8 cellular contexts compared by ENCODE assay signal in the genomic region with DNA sequence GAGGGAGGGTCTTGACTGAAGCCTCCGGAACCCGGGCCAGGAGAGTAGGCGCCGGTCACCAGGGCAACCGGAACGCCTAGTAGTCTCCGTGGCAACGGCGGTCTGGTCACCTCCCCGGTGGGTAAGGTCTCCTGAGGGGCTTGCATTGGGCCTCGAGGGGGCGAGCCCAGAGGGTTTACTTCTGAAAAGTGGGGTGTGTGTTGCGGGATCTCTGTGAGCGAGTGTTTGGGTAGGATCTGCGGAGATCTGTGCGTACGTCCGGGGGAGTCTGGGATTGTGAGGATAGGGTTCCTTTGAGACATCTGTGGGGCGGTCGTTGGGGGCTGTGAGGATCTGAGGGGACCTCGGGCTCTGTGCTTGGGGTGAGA. TPM values are rescaled to one million over a fixed set of nuclear protein-coding genes. Genes with fewer than 3 reads are reported as not detected.
DNase-seq lines count a peak whose midpoint lies in the region; ATAC-seq and TF ChIP-seq lines count a peak whose summit lies in the region.

A gene with protein sequence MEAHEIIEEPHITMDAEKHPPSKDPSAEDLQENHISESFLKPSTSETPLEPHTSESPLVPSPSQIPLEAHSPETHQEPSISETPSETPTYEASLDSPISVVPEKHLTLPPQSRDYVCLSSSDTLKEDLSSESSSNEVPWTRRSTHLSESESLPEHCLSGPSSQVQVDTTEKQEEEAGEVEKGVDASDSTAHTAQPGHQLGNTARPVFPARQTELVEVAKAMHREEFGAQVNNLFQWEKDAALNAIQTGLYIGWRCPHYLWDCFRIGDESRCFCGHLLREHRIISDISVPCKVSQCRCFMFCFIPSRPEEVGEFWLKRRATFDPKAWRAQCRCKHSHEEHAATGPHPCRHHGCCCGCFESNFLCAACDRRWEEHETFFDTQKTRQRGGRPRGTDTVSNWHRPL (minus strand): TSS at position 17 of the 368 bp plus-strand sequence. CDS start 2,571 bp downstream, outside the sequence.

- CTCF ChIA-PET in AG04449 (lab: Yijun Ruan, JAX), result interaction anchor here (1.1 to 8.0 kb wide), 6 partner anchors 9 to 117 kb away, joined by 6 to 163 read pairs (median 63); a partner anchor contains a TSS

- peak within 1 kb of the TSS; percentile 84 for H3K4me2 ChIP-seq in neural cell (ENCODE audit: low read length)

- H3K9me3 Mint-ChIP-seq in endothelial cell (ENCODE audit: unreplicated experiment), result no peaks in the 10 kb centered on the region

- H3K9ac ChIP-seq in SK-N-MC (ENCODE audit: insufficient read length) (peak within 1 kb of the TSS; percentile 79), neural cell (ENCODE audit: low read length) (peak within 1 kb of the TSS; percentile 91)

- H3K36me3 ChIP-seq in SK-N-MC (ENCODE audit: insufficient read depth, low read length) (no peaks in the 10 kb centered on the region), neural cell (ENCODE audit: insufficient read depth, low read length) (no peaks in the 10 kb centered on the region)

- no peaks in the 10 kb centered on the region for H3K9me3 ChIP-seq in SK-N-MC (ENCODE audit: low read depth, low read length)
- no peaks in the 10 kb centered on the region for H3K9me3 ChIP-seq in neural cell (ENCODE audit: low read length)

- peak within 1 kb of the TSS; percentile 83 for H2AFZ ChIP-seq in neural cell (ENCODE audit: low read depth, low read length)

- no peak for TF ChIP-seq EP300 in neural cell (conservative IDR thresholded peaks at IDR 0.05; ENCODE audit: poor library complexity, severe bottlenecking)

- H3K27ac ChIP-seq in SK-N-MC, result no peak within 1 kb of the TSS
- peak within 1 kb of the TSS; percentile 61 for H3K27ac ChIP-seq in neural cell (ENCODE audit: low read length)

- H3K27me3 ChIP-seq in neural cell (ENCODE audit: insufficient read depth, low read depth, low read length), result no peaks in the 10 kb centered on the region

- POLR2A ChIA-PET in AG04449 (lab: Yijun Ruan, JAX), result no interaction called here

- ATAC-seq in HG03095 (IDR thresholded peaks at IDR 0.05; ENCODE audit: unreplicated experiment), result no peak

- H3K27ac Mint-ChIP-seq in endothelial cell (ENCODE audit: unreplicated experiment), result peak within 1 kb of the TSS; percentile 92

- DNase-seq in AG04449 (ENCODE audit: low read depth, low spot score), result no peak
- DNase-seq in GM20000 (ENCODE audit: low spot score), result peak; percentile 40
- no peak for DNase-seq in SK-N-MC (ENCODE audit: low read depth, low spot score)
- peak; percentile 60 for DNase-seq in endothelial cell (ENCODE audit: low spot score)
- no peak for DNase-seq in C1 segment of cervical spinal cord (lab: John Stamatoyannopoulos, UW)
- DNase-seq in D341Med (ENCODE audit: low spot score), result no peak

- H3K4me3 ChIP-seq in AG04449 (ENCODE audit: low read depth, low read length) (peak within 1 kb of the TSS; percentile 69), SK-N-MC (peak within 1 kb of the TSS; percentile 84), neural cell (ENCODE audit: low read length) (peak within 1 kb of the TSS; percentile 83)

- no peak for TF ChIP-seq RAD21 in neural cell (conservative IDR thresholded peaks at IDR 0.05)

- TF ChIP-seq CTCF in AG04449 (IDR thresholded peaks at IDR 0.05; ENCODE audit: insufficient read depth, low read length, missing control alignments) (no peak), GM20000 (IDR thresholded peaks at IDR 0.05; ENCODE audit: extremely low read depth, missing control alignments) (no peak), endothelial cell (IDR thresholded peaks at IDR 0.05; ENCODE audit: unreplicated experiment) (no peak), neural cell (IDR thresholded peaks at IDR 0.05; ENCODE audit: poor library complexity, severe bottlenecking) (no peak)

- H4K20me1 ChIP-seq in neural cell (ENCODE audit: insufficient read depth), result no peaks in the 10 kb centered on the region

- peaks cover 26% of the 10 kb centered on the region for H3K27me3 Mint-ChIP-seq in endothelial cell (ENCODE audit: unreplicated experiment)

- H3K36me3 Mint-ChIP-seq in endothelial cell (ENCODE audit: low read depth, unreplicated experiment), result peaks cover 3% of the 10 kb centered on the region

- H3K79me2 ChIP-seq in neural cell (replicated peaks; ENCODE audit: insufficient read depth, low read length), result peaks cover 14% of the 10 kb centered on the region

- H3F3A ChIP-seq in neural cell (ENCODE audit: insufficient read depth, low read length, poor library complexity, severe bottlenecking), result no peaks in the 10 kb centered on the region

- peaks cover 23% of the 10 kb centered on the region for H3K4me1 Mint-ChIP-seq in endothelial cell (ENCODE audit: unreplicated experiment)

- H3K4me3 Mint-ChIP-seq in endothelial cell (ENCODE audit: unreplicated experiment), result peak within 1 kb of the TSS; percentile 95

- no peaks in the 10 kb centered on the region for H3K9me2 ChIP-seq in neural cell (ENCODE audit: insufficient read depth, low read length)

TF ChIP-seq in neural cell, 6 proteins besides CTCF, POLR2A, EP300 and RAD21:
- TF ChIP-seq MXI1 (conservative IDR thresholded peaks at IDR 0.05; ENCODE audit: poor library complexity, severe bottlenecking) (no peak), POLR2AphosphoS5 (IDR thresholded peaks at IDR 0.05) (no peak), SMC3 (conservative IDR thresholded peaks at IDR 0.05; ENCODE audit: poor library complexity) (peak; percentile 7)
- TF ChIP-seq, protein P1, sequence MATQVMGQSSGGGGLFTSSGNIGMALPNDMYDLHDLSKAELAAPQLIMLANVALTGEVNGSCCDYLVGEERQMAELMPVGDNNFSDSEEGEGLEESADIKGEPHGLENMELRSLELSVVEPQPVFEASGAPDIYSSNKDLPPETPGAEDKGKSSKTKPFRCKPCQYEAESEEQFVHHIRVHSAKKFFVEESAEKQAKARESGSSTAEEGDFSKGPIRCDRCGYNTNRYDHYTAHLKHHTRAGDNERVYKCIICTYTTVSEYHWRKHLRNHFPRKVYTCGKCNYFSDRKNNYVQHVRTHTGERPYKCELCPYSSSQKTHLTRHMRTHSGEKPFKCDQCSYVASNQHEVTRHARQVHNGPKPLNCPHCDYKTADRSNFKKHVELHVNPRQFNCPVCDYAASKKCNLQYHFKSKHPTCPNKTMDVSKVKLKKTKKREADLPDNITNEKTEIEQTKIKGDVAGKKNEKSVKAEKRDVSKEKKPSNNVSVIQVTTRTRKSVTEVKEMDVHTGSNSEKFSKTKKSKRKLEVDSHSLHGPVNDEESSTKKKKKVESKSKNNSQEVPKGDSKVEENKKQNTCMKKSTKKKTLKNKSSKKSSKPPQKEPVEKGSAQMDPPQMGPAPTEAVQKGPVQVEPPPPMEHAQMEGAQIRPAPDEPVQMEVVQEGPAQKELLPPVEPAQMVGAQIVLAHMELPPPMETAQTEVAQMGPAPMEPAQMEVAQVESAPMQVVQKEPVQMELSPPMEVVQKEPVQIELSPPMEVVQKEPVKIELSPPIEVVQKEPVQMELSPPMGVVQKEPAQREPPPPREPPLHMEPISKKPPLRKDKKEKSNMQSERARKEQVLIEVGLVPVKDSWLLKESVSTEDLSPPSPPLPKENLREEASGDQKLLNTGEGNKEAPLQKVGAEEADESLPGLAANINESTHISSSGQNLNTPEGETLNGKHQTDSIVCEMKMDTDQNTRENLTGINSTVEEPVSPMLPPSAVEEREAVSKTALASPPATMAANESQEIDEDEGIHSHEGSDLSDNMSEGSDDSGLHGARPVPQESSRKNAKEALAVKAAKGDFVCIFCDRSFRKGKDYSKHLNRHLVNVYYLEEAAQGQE (IDR thresholded peaks at IDR 0.05; ENCODE audit: borderline replicate concordance), result peak; percentile 23

RNA-seq across cellular contexts. Expression of the gene that starts here (rescaled TPM):
- not detected for total RNA-seq in endothelial cell (ENCODE audit: unreplicated experiment)
- polyA plus RNA-seq in neural cell, result 0.09 TPM in 1 of 2 replicates, not detected in the other
- polyA minus RNA-seq in neural cell, result not detected in 2 replicates

Comparison
In these comparisons a context has a peak if more than half of its experiments do, and no peak if none do; other contexts are left out.
1. Peak in DNase-seq in endothelial cell; RNA of the gene not detected or under 1 TPM.